In the genomic region with DNA sequence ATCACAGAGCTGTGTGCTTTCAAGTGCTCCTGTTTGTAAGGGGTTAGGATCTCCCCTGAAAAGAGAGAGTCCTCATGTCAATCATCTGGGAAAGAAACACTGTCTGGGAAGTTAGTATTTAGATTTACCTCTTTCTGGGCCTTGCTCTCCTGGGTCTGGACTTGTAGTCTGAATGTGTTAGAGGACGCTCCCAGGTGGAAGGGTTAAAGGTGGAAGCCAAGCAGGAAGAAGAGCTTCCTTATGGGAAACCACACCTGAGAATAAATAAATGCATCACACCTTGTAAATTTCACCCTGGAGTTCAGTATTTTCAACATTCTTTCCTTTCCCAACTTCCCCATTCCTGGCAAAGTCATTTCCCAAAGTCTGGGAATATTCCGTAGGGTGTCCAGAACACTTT, we compare ENCODE assay signal across 7 cellular contexts. TPM values are rescaled to one million over a fixed set of nuclear protein-coding genes. Genes with fewer than 3 reads are reported as not detected.
DNase-seq lines count a peak whose midpoint lies in the region; ATAC-seq and TF ChIP-seq lines count a peak whose summit lies in the region.

No MANE protein-coding gene starts in this region.

- no peak overlapping the region for H2BK20ac ChIP-seq in H9 (ENCODE audit: low read depth, low read length, poor library complexity, severe bottlenecking)

- no peak overlapping the region for H2BK15ac ChIP-seq in H9 (ENCODE audit: low read depth, low read length)

- H3T11ph ChIP-seq in H9 (ENCODE audit: low read length): no peak overlapping the region

- peak in 1 of 2 donors; percentile 2 for TF ChIP-seq POLR2A in Peyer's patch (IDR thresholded peaks at IDR 0.05)

- H3K27ac ChIP-seq in H9 (ENCODE audit: insufficient read length, low read depth, low read length): no peak overlapping the region
- peak overlapping the region in 3 of 4 donors; percentile 92 to 96 (median 94) for H3K27ac ChIP-seq in Peyer's patch

- peaks cover 40 to 47% (median 44%) of the 10 kb centered on the region in 3 experiments for H3K36me3 Mint-ChIP-seq in H9 (ENCODE audit: insufficient read depth in 1 of 3, low read depth in 3 of 3)
- H3K36me3 Mint-ChIP-seq in progenitor cell of endocrine pancreas (ENCODE audit: insufficient read depth): peaks cover 27% of the 10 kb centered on the region

- H3K9me3 Mint-ChIP-seq in H9 (peaks cover 24 to 30% of the 10 kb centered on the region in 2 experiments), progenitor cell of endocrine pancreas (ENCODE audit: low read depth) (peaks cover 6% of the 10 kb centered on the region)

- no peaks in the 10 kb centered on the region for H3K9me3 ChIP-seq in H9 (ENCODE audit: control insufficient read depth, low read depth, low read length)
- no peaks in the 10 kb centered on the region for H3K9me3 ChIP-seq in Peyer's patch
- no peaks in the 10 kb centered on the region for H3K9me3 ChIP-seq in endocrine pancreas (ENCODE audit: control insufficient read depth, low read length)

- H3K27ac Mint-ChIP-seq in H9 (no peak overlapping the region), progenitor cell of endocrine pancreas (peak overlapping the region; percentile 95)

- H3K4me3 Mint-ChIP-seq in H9 (peak overlapping the region; percentile 92 to 96), progenitor cell of endocrine pancreas (ENCODE audit: low read depth) (peak overlapping the region; percentile 90)

- ATAC-seq in GM19351 (IDR thresholded peaks at IDR 0.05; ENCODE audit: unreplicated experiment) (no peak), HG03469 (IDR thresholded peaks at IDR 0.05; ENCODE audit: unreplicated experiment) (no peak), GM18498 (IDR thresholded peaks at IDR 0.05; ENCODE audit: unreplicated experiment) (no peak)

- H4K91ac ChIP-seq in H9 (ENCODE audit: insufficient read length, low read depth, low read length): no peak overlapping the region

- H3K9ac ChIP-seq in H9 (ENCODE audit: extremely low read depth, insufficient read length, low read length) (no peak overlapping the region), endocrine pancreas (ENCODE audit: control insufficient read depth, insufficient read depth, low read length) (no peak overlapping the region)

- no peak overlapping the region for H3K4me2 ChIP-seq in H9 (ENCODE audit: insufficient read depth, insufficient read length, low read length)

- H3K56ac ChIP-seq in H9 (ENCODE audit: insufficient read length, low read depth, low read length): no peak overlapping the region

- no peaks in the 10 kb centered on the region for H3K27me3 ChIP-seq in H9 (ENCODE audit: insufficient read depth, low read length)
- no peaks in the 10 kb centered on the region for H3K27me3 ChIP-seq in Peyer's patch
- no peaks in the 10 kb centered on the region for H3K27me3 ChIP-seq in endocrine pancreas (ENCODE audit: control insufficient read depth, insufficient read depth, low read length)

- no peak overlapping the region for H2BK12ac ChIP-seq in H9 (ENCODE audit: insufficient read length, low read depth, low read length)

- H3K14ac ChIP-seq in H9 (ENCODE audit: insufficient read depth, low read length): no peak overlapping the region

- H2BK120ac ChIP-seq in H9 (ENCODE audit: low read depth, low read length, poor library complexity, severe bottlenecking): no peak overlapping the region

- no peak overlapping the region for H2AK5ac ChIP-seq in H9 (ENCODE audit: insufficient read length, low read length)

- peaks cover 19 to 23% of the 10 kb centered on the region in 2 experiments for H3K4me1 Mint-ChIP-seq in H9
- peaks cover 10% of the 10 kb centered on the region for H3K4me1 Mint-ChIP-seq in progenitor cell of endocrine pancreas (ENCODE audit: low read depth)

- no peak overlapping the region for H3K18ac ChIP-seq in H9 (ENCODE audit: insufficient read length, low read depth, low read length)

- H3K27me3 Mint-ChIP-seq in H9 (ENCODE audit: low read depth): no peaks in the 10 kb centered on the region
- no peaks in the 10 kb centered on the region for H3K27me3 Mint-ChIP-seq in progenitor cell of endocrine pancreas

- H3K4me3 ChIP-seq in Peyer's patch: peak overlapping the region in 2 of 4 donors; percentile 70 to 81
- H3K4me3 ChIP-seq in endocrine pancreas (ENCODE audit: control insufficient read depth, insufficient read depth, low read length): peak overlapping the region; percentile 79

- peaks cover 0 to 12% (median 0%) of the 10 kb centered on the region in 3 donors for H3K36me3 ChIP-seq in Peyer's patch
- H3K36me3 ChIP-seq in endocrine pancreas (ENCODE audit: control insufficient read depth, insufficient read depth, low read length): no peaks in the 10 kb centered on the region

- H3K23me2 ChIP-seq in H9 (ENCODE audit: insufficient read length, low read depth, low read length, poor library complexity, severe bottlenecking): peaks cover 12% of the 10 kb centered on the region

- H3K4me1 ChIP-seq in H9 (ENCODE audit: insufficient read depth, low read length) (no peaks in the 10 kb centered on the region), Peyer's patch (peaks cover 0 to 12% (median 0%) of the 10 kb centered on the region in 4 donors), endocrine pancreas (ENCODE audit: control insufficient read depth, insufficient read depth, low read length) (no peaks in the 10 kb centered on the region)

- no peak overlapping the region for H3K23ac ChIP-seq in H9 (ENCODE audit: insufficient read length, low read depth, low read length)

- no peaks in the 10 kb centered on the region for H4K20me1 ChIP-seq in H9 (ENCODE audit: control insufficient read depth, insufficient read depth, insufficient read length)

- no peaks in the 10 kb centered on the region for H3K79me2 ChIP-seq in H9 (ENCODE audit: insufficient read depth, low read length)

- no peak overlapping the region for H2AFZ ChIP-seq in H9 (ENCODE audit: low read length)

- no peak overlapping the region for H3K4ac ChIP-seq in H9 (ENCODE audit: low read depth, low read length)

- DNase-seq in H9: no peak
- DNase-seq in Peyer's patch: peak in 1 of 3 donors; percentile 55
- no peak for DNase-seq in progenitor cell of endocrine pancreas (ENCODE audit: low spot score, unreplicated experiment)

- H4K5ac ChIP-seq in H9 (ENCODE audit: insufficient read length, low read depth, low read length): no peak overlapping the region

- no CpG with 5 or more reads among the region's 2 CpGs for WGBS in H9 (ENCODE audit: extremely low coverage, insufficient read length, low lambda C conversion rate)

- no peak overlapping the region for H2BK5ac ChIP-seq in H9 (ENCODE audit: insufficient read length, low read length)

- H3K79me1 ChIP-seq in H9 (ENCODE audit: insufficient read depth, low read depth, low read length, poor library complexity, severe bottlenecking): no peaks in the 10 kb centered on the region

- H4K8ac ChIP-seq in H9 (replicated peaks; ENCODE audit: insufficient read length, low read depth, low read length): no peak overlapping the region

- no peak for TF ChIP-seq CTCF in H9 (conservative IDR thresholded peaks at IDR 0.05)
- TF ChIP-seq CTCF in Peyer's patch (IDR thresholded peaks at IDR 0.05): no peak
- no peak for TF ChIP-seq CTCF in progenitor cell of endocrine pancreas (IDR thresholded peaks at IDR 0.05; ENCODE audit: unreplicated experiment)

RNA-seq across cellular contexts. Expression of gene PLGRKT, which starts 1.3 kb away (rescaled TPM):
- total RNA-seq in H9 (2021) (19.6 and 22.6 TPM in 2 replicates), Peyer's patch (10 to 100 TPM in 3 of 4 donors, 1 to 10 TPM in 1; 8.3 to 43.6 (median 33.2) TPM), progenitor cell of endocrine pancreas (16.8 and 18.9 TPM in 2 replicates)

RNA-seq across cellular contexts. Expression of gene CD274, which starts 13.9 kb away (rescaled TPM):
- total RNA-seq in H9 (2021): 0.13 TPM in 1 of 2 replicates, not detected in the other
- 1 to 10 TPM; 1.7 to 6.2 (median 3.4) TPM for total RNA-seq in Peyer's patch
- 0.29 and 0.55 TPM in 2 replicates for total RNA-seq in progenitor cell of endocrine pancreas
